Comparison of ENCODE assay signal across 10 cellular contexts in the genomic region with DNA sequence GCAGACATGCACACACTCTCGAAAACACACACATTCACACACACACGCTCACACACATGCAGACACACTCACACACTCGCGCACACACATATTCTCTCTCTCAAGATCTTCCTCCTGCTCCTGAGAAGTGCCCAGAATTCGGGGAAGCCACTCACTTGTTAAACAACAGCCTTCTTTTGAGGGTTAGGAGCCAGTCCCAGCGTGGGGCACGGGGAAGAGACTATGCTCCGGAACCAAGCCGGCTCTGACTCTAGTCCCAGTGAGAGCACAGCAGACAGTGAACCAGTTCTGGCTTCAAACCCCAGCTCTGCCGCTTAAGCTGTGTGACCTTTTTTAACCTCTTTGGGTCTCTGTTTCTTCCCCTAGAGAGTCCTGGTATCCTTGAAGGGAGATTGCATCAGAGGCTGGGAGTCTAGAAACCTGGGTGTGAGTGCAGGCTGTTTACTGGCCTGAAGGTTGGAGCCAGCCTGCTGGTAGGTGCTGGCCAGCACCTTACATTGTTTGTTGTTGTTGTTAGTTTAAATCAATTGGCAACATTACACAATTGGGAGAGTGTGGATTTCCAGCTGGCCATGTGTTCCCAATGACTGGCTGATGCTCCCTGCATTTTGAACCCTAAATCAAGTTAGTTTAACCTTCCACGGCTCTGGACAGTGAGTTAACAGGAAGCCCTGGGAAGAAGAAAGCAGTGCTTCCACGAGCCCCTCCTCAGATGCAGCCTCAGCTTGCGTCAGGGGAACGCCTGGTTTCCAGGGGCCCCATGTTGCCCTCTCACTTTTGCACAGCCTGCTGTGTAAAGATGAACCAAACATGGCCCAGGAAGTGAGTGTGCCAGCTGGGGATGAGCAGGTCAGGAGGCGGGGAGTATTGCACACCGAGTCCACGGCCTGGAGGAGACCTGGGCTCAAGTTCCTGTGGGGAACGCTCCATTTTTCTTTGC.
DNase-seq lines count a peak whose midpoint lies in the region; ATAC-seq, FAIRE-seq and TF ChIP-seq lines count a peak whose summit lies in the region.
"Had no signal": no experiment of that assay in that cellular context is flagged by ENCODE, and none has a peak within 500 bp of the region (broad histone marks: within the 10 kb centered on the region; RNA-seq: fewer than 3 reads in every experiment).

No MANE protein-coding gene starts in this region.

- H3K79me1 ChIP-seq in neuronal stem cell (ENCODE audit: low read depth, low read length), result no peaks in the 10 kb centered on the region

- no peaks in the 10 kb centered on the region for H3K27me3 ChIP-seq in HUES64 (ENCODE audit: insufficient read depth, low read length)
- H3K27me3 ChIP-seq in esophagus muscularis mucosa, result peaks cover 0 to 15% (median 0%) of the 10 kb centered on the region in 4 donors
- H3K27me3 ChIP-seq in neuronal stem cell (ENCODE audit: control insufficient read depth in 3 of 3, insufficient read depth in 3 of 3, low read depth in 1 of 3, low read length in 3 of 3), result no peaks in the 10 kb centered on the region

- no peak for TF ChIP-seq RAD21 in A549 (conservative IDR thresholded peaks at IDR 0.05 in 1 of 2, IDR thresholded peaks at IDR 0.05 in 1 of 2)

- peak overlapping the region in 1 of 2 experiments; percentile 6; a peak in 1 of 6 replicates for H3K27ac ChIP-seq in A549
- H3K27ac ChIP-seq in HUES64 (ENCODE audit: low read depth, low read length), result peak overlapping the region; percentile 32; the same call in 1 of the 2 replicates
- peak overlapping the region; percentile 56 to 80 (median 76) for H3K27ac ChIP-seq in esophagus muscularis mucosa (replicated peaks in 1 of 4)
- H3K27ac ChIP-seq in neuronal stem cell (replicated peaks; ENCODE audit: low read length), result no peak overlapping the region

- WGBS in A549 (ENCODE audit: missing lambda C conversion rate), result 69% methylated on average over 18 of the region's 18 CpGs
- WGBS in HUES64, result 72% methylated on average over 18 of the region's 18 CpGs
- WGBS in esophagus muscularis mucosa, result 61% methylated on average over 12 of the region's 18 CpGs
- WGBS in neuronal stem cell (ENCODE audit: extremely low coverage in 2 of 2, insufficient read length in 2 of 2, insufficient replicate concordance in 1 of 2), 2 donors, result 100% methylated on average over 3 of the region's 18 CpGs; no CpG with 5 or more reads in 1 of the 2 donors

- no peak overlapping the region for H3K14ac ChIP-seq in neuronal stem cell (ENCODE audit: low read length)

- H3K4me3 ChIP-seq in A549 (no peak overlapping the region), HUES64 (ENCODE audit: low read length) (no peak overlapping the region), esophagus muscularis mucosa (peak overlapping the region in 1 of 4 donors; percentile 27), neuronal stem cell (ENCODE audit: low read length in 2 of 2) (peak overlapping the region in 1 of 2 donors; percentile 65)

- CTCF ChIA-PET in A549 (lab: Yijun Ruan, JAX), result interaction anchor here (0.5 to 1.0 kb wide), 3 partner anchors 11 to 738 kb away, joined by 3 to 4 read pairs (median 4); no protein-coding TSS in a partner anchor

- TF ChIP-seq EP300 in A549 (IDR thresholded peaks at IDR 0.05) (no peak), esophagus muscularis mucosa (IDR thresholded peaks at IDR 0.05) (no peak)

- no peak overlapping the region for H4K8ac ChIP-seq in neuronal stem cell (ENCODE audit: low read depth, low read length)

- intact Hi-C loops in esophagus muscularis mucosa (cut with DNase I), result no loop called here

- no peak overlapping the region for H2AFZ ChIP-seq in neuronal stem cell (ENCODE audit: low read length)

- POLR2A ChIA-PET in A549 (lab: Yijun Ruan, JAX), result no interaction called here

- no peak overlapping the region for H2BK15ac ChIP-seq in neuronal stem cell (ENCODE audit: low read length)

- TF ChIP-seq CTCF in A549 (IDR thresholded peaks at IDR 0.05) (no peak), esophagus muscularis mucosa (IDR thresholded peaks at IDR 0.05) (no peak)

- no peak overlapping the region for H2BK120ac ChIP-seq in neuronal stem cell (ENCODE audit: low read depth, low read length)

- H3K23ac ChIP-seq in neuronal stem cell (ENCODE audit: low read depth, low read length, poor library complexity), result no peak overlapping the region

- H3K36me3 ChIP-seq in HUES64 (ENCODE audit: insufficient read depth, low read length), result no peaks in the 10 kb centered on the region
- no peaks in the 10 kb centered on the region for H3K36me3 ChIP-seq in esophagus muscularis mucosa
- H3K36me3 ChIP-seq in neuronal stem cell (replicated peaks in 1 of 2; ENCODE audit: control insufficient read depth in 2 of 2, insufficient read depth in 2 of 2, low read length in 2 of 2), result no peaks in the 10 kb centered on the region

- no peak overlapping the region for H2BK5ac ChIP-seq in neuronal stem cell (ENCODE audit: low read length)

- DNase-seq in A549 (ENCODE audit: low read depth in 1 of 2, low spot score in 1 of 2) (no peak), esophagus muscularis mucosa (ENCODE audit: extremely low spot score) (no peak), neuronal stem cell (ENCODE audit: low spot score) (no peak), NCI-H2196 treated with DMSO at 0.1 percent for 48 hours (lab: John Stamatoyannopoulos, UW; ENCODE audit: unreplicated experiment) (no peak)
- DNase-seq in activated CD4-positive, CD25-positive, alpha-beta regulatory T cell treated with anti-CD3 and anti-CD28 coated beads, Interleukin-2, amount 50 U/mL, for 72 hours, result no peak
- DNase-seq: naive B cell, NCI-H345 had no signal

- peak overlapping the region; percentile 23 for H2BK12ac ChIP-seq in neuronal stem cell (ENCODE audit: low read length)

- H2AK5ac ChIP-seq in neuronal stem cell (ENCODE audit: low read depth, low read length), result no peak overlapping the region

- ATAC-seq in A549, result peak; percentile 27 to 53; a peak in 3 of 6 replicates
- no peak for ATAC-seq in HG03565 (IDR thresholded peaks at IDR 0.05; ENCODE audit: unreplicated experiment)
- ATAC-seq in HG03342 (IDR thresholded peaks at IDR 0.05; ENCODE audit: unreplicated experiment), result no peak

- no peak overlapping the region for H3K4me2 ChIP-seq in A549
- H3K4me2 ChIP-seq in neuronal stem cell (ENCODE audit: insufficient read depth, low read length, poor library complexity, severe bottlenecking), result no peak overlapping the region

- peaks cover 10% of the 10 kb centered on the region; the same call in 2 of the 3 replicates for H3K4me1 ChIP-seq in A549
- peaks cover 22% of the 10 kb centered on the region; the same call in 1 of the 2 replicates for H3K4me1 ChIP-seq in HUES64 (ENCODE audit: insufficient read depth, low read length)
- peaks cover 31 to 63% (median 56%) of the 10 kb centered on the region in 4 donors for H3K4me1 ChIP-seq in esophagus muscularis mucosa
- H3K4me1 ChIP-seq in neuronal stem cell (ENCODE audit: control insufficient read depth in 2 of 2, insufficient read depth in 1 of 2, low read depth in 1 of 2, low read length in 2 of 2), result peaks cover 0 to 22% of the 10 kb centered on the region in 2 donors

- H3K4ac ChIP-seq in neuronal stem cell (ENCODE audit: low read length), result no peak overlapping the region

- H3K9ac ChIP-seq in HUES64 (ENCODE audit: low read depth, low read length) (peak overlapping the region; percentile 7; the same call in 1 of the 2 replicates), neuronal stem cell (ENCODE audit: low read depth, low read length, poor library complexity) (peak overlapping the region; percentile 75)

- H3K9me3 ChIP-seq in A549 (no peaks in the 10 kb centered on the region), HUES64 (ENCODE audit: insufficient read depth, low read depth, low read length) (no peaks in the 10 kb centered on the region), esophagus muscularis mucosa (no peaks in the 10 kb centered on the region), neuronal stem cell (replicated peaks in 1 of 2; ENCODE audit: control insufficient read depth in 2 of 2, insufficient read depth in 1 of 2, low read depth in 1 of 2, low read length in 2 of 2) (no peaks in the 10 kb centered on the region)

- FAIRE-seq in A549 (lab: Jason Lieb, UNC), result no peak

- TF ChIP-seq POLR2A in A549 (IDR thresholded peaks at IDR 0.05; ENCODE audit: low read length) (no peak), esophagus muscularis mucosa (IDR thresholded peaks at IDR 0.05; ENCODE audit: low read depth) (no peak)

- peak overlapping the region; percentile 7 for H4K91ac ChIP-seq in neuronal stem cell (ENCODE audit: low read depth, low read length, poor library complexity)

- peak overlapping the region; percentile 62 for H3K18ac ChIP-seq in neuronal stem cell (ENCODE audit: low read length)

TF ChIP-seq in A549, 52 proteins besides CTCF, POLR2A, EP300 and RAD21:
- no peak for TF ChIP-seq HOXB5 (CRISPR knock-in tag; IDR thresholded peaks at IDR 0.05)
- TF ChIP-seq CEBPB (IDR thresholded peaks at IDR 0.05), result 0 out of 4 replicates have a peak, but pooled peaks of 1 of the 2 experiments have one; percentile 19
- no peak for TF ChIP-seq HEYL (CRISPR knock-in tag; IDR thresholded peaks at IDR 0.05)

Comparison
In these comparisons a context has a peak if more than half of its experiments do, and no peak if none do; other contexts are left out.
1. ATAC-seq: peak in A549 (2 of 2); none in HG03565 (single experiment) and HG03342 (single experiment).